8 cellular contexts compared by ENCODE assay signal in genomic region chrX:12770440-12770839, GRCh38. TPM values are rescaled to one million over a fixed set of nuclear protein-coding genes. Genes with fewer than 3 reads are reported as not detected.
DNase-seq lines count a peak whose midpoint lies in the region; ATAC-seq and TF ChIP-seq lines count a peak whose summit lies in the region.

No MANE protein-coding gene starts in this region.

- no peak for TF ChIP-seq RAD21 in IMR-90 (IDR thresholded peaks at IDR 0.05; ENCODE audit: low read length)

- no peaks in the 10 kb centered on the region for H3K4me1 ChIP-seq in IMR-90 (ENCODE audit: control insufficient read depth, insufficient read depth, low read length)

- no peak overlapping the region for H2BK120ac ChIP-seq in IMR-90 (ENCODE audit: low read depth, low read length)

- no peak overlapping the region for H3K4me2 ChIP-seq in IMR-90 (ENCODE audit: low read depth, low read length)

- no peak overlapping the region for H4K5ac ChIP-seq in IMR-90 (ENCODE audit: low read depth, low read length)

- no peaks in the 10 kb centered on the region for H4K20me1 ChIP-seq in IMR-90 (ENCODE audit: insufficient read depth, low read length)

- no peak overlapping the region for H2BK20ac ChIP-seq in IMR-90 (ENCODE audit: low read depth, low read length)

- H3K27ac ChIP-seq in IMR-90 (ENCODE audit: insufficient read depth, low read length), result no peak overlapping the region
- no peak overlapping the region for H3K27ac ChIP-seq in VCaP

- H2AK5ac ChIP-seq in IMR-90 (ENCODE audit: low read depth, low read length), result no peak overlapping the region

- TF ChIP-seq POLR2A in IMR-90 (IDR thresholded peaks at IDR 0.05; ENCODE audit: low read depth, low read length), result no peak

- in situ Hi-C loops in IMR-90 (cut with MboI; ENCODE audit: low sequenced_read_pairs), result no loop called here

- ATAC-seq in IMR-90 (ENCODE audit: low read depth), result peak; percentile 44; the same call in 1 of the 2 replicates
- no peak for ATAC-seq in HG02610 (IDR thresholded peaks at IDR 0.05; ENCODE audit: unreplicated experiment)
- ATAC-seq in GM18517 (IDR thresholded peaks at IDR 0.05; ENCODE audit: unreplicated experiment), result no peak
- no peak for ATAC-seq in GM21526 (IDR thresholded peaks at IDR 0.05; ENCODE audit: low FRiP score, unreplicated experiment)

- H3K27me3 ChIP-seq in IMR-90 (ENCODE audit: control insufficient read depth, insufficient read depth, low read length) (peaks cover 6% of the 10 kb centered on the region), kidney epithelial cell (ENCODE audit: control insufficient read depth, insufficient read depth, low read length) (no peaks in the 10 kb centered on the region)

- no TSS peak for BruUV-seq in IMR-90 (replicated peaks; lab: Mats Ljungman, UMichigan)

- POLR2A ChIA-PET in IMR-90 (lab: Charles Lee; ENCODE audit: unreplicated experiment), result no interaction called here

- no peak overlapping the region for H2AFZ ChIP-seq in IMR-90 (replicated peaks; ENCODE audit: low read length, poor library complexity)

- H2BK5ac ChIP-seq in IMR-90 (ENCODE audit: low read depth, low read length, poor library complexity, severe bottlenecking), result no peak overlapping the region

- no peak overlapping the region for H3K4ac ChIP-seq in IMR-90 (ENCODE audit: low read depth, low read length)

- H3K36me3 ChIP-seq in IMR-90 (ENCODE audit: control insufficient read depth, insufficient read depth, low read length), result no peaks in the 10 kb centered on the region
- no peaks in the 10 kb centered on the region for H3K36me3 ChIP-seq in kidney epithelial cell (ENCODE audit: control insufficient read depth, insufficient read depth, low read length)

- CTCF ChIA-PET in IMR-90 (lab: Yijun Ruan, JAX), result interaction anchor here (1.5 to 1.8 kb wide), 3 partner anchors 18 to 69 kb away, joined by 3 to 4 read pairs (median 3); no protein-coding TSS in a partner anchor

- no peaks in the 10 kb centered on the region for H3K79me1 ChIP-seq in IMR-90 (ENCODE audit: low read depth in 1 of 2, low read length in 2 of 2)

- H3K23ac ChIP-seq in IMR-90 (ENCODE audit: low read depth, low read length), result no peak overlapping the region

- dilution Hi-C loops in IMR-90 (cut with HindIII; ENCODE audit: low sequenced_read_pairs, unreplicated experiment), result no loop called here

- H3K9me1 ChIP-seq in IMR-90 (ENCODE audit: insufficient read depth, low read length), result no peaks in the 10 kb centered on the region

- H3K9ac ChIP-seq in IMR-90 (ENCODE audit: low read depth, low read length), result no peak overlapping the region

- H3K56ac ChIP-seq in IMR-90 (ENCODE audit: extremely low read depth, insufficient read depth, low read length), result no peak overlapping the region

- intact Hi-C loops in IMR-90 (cut with micrococcal nuclease), result loop anchor here (10.0 kb wide), 1 partner anchor 696 kb away; no protein-coding TSS in a partner anchor

- peak; percentile 22 for DNase-seq in DMS114 treated with DMSO at 0.1 percent for 48 hours (lab: John Stamatoyannopoulos, UW; ENCODE audit: unreplicated experiment)
- DNase-seq in IMR-90, result peak; percentile 30
- DNase-seq in kidney epithelial cell (ENCODE audit: low read depth), result no peak
- DNase-seq in NCI-H226, result no peak

- no peak overlapping the region for H3K14ac ChIP-seq in IMR-90 (replicated peaks; ENCODE audit: low read depth, low read length)

- H2BK15ac ChIP-seq in IMR-90 (ENCODE audit: low read depth, low read length), result no peak overlapping the region

- no peaks in the 10 kb centered on the region for H3K9me3 ChIP-seq in IMR-90 (ENCODE audit: control insufficient read depth, insufficient read depth, low read length)

- H4K8ac ChIP-seq in IMR-90 (ENCODE audit: low read depth in 2 of 2, low read length in 2 of 2), result no peak overlapping the region

- H3K4me3 ChIP-seq in IMR-90 (ENCODE audit: insufficient read depth, low read depth, low read length), result no peak overlapping the region
- no peak overlapping the region for H3K4me3 ChIP-seq in kidney epithelial cell (ENCODE audit: low read depth, low read length)

- TF ChIP-seq CTCF in IMR-90 (conservative IDR thresholded peaks at IDR 0.05; ENCODE audit: low read depth, low read length), result peak; percentile 56
- peak; percentile 69 for TF ChIP-seq CTCF in VCaP (conservative IDR thresholded peaks at IDR 0.05)
- peak; percentile 54 for TF ChIP-seq CTCF in kidney epithelial cell (IDR thresholded peaks at IDR 0.05; ENCODE audit: insufficient read depth, low read length, poor library complexity, severe bottlenecking)

- H4K91ac ChIP-seq in IMR-90 (ENCODE audit: insufficient read depth, low read depth, low read length), result no peak overlapping the region

- WGBS in IMR-90 (ENCODE audit: extremely low coverage in 2 of 2, insufficient read length in 1 of 2), 2 experiments, result no CpG with 5 or more reads among the region's 5 CpGs

- no peak overlapping the region for H3K18ac ChIP-seq in IMR-90 (ENCODE audit: low read depth, low read length)

- no peak overlapping the region for H2AK9ac ChIP-seq in IMR-90 (replicated peaks; ENCODE audit: low read depth, low read length, poor library complexity)

TF ChIP-seq in IMR-90, 13 proteins besides CTCF, POLR2A, EP300 and RAD21:
- peak; percentile 16; the same call in 1 of the 2 replicates for TF ChIP-seq SMC3 (IDR thresholded peaks at IDR 0.05; ENCODE audit: low read depth, low read length)
- no peak for TF ChIP-seq USF2 (IDR thresholded peaks at IDR 0.05; ENCODE audit: low read depth, low read length)
- TF ChIP-seq MAFK (IDR thresholded peaks at IDR 0.05; ENCODE audit: low read depth, low read length), result no peak

RNA-seq across cellular contexts. Expression of gene PRPS2, which starts 20.8 kb away (rescaled TPM):
- total RNA-seq in IMR-90 (2012; rRNA removed), result 48.0 and 48.9 TPM in 2 replicates
- 20.4 and 25.7 TPM in 2 replicates for polyA plus RNA-seq in IMR-90 (2012; rRNA removed)
- 20.1 and 38.6 TPM in 2 replicates for polyA plus RNA-seq in IMR-90 (2012; cell fraction: cytosol; rRNA removed)
- 14.3 and 16.4 TPM in 2 replicates for polyA plus RNA-seq in IMR-90 (2012; cell fraction: nucleus; rRNA removed; ENCODE audit: low replicate concordance)
- total RNA-seq in kidney epithelial cell, result 24.3 and 25.4 TPM in 2 replicates

Comparison
In these comparisons a context has a peak if more than half of its experiments do, and no peak if none do; other contexts are left out.
1. DNase-seq: peak in DMS114 treated with DMSO at 0.1 percent for 48 hours (single experiment) and IMR-90 (single experiment); none in kidney epithelial cell (single experiment) and NCI-H226 (single experiment).
2. Peak in every context shown above with its lines, with median percentiles within 50 percentile points of each other: CTCF ChIP-seq.